ENCODE assay signal across 12 cellular contexts in the genomic region with DNA sequence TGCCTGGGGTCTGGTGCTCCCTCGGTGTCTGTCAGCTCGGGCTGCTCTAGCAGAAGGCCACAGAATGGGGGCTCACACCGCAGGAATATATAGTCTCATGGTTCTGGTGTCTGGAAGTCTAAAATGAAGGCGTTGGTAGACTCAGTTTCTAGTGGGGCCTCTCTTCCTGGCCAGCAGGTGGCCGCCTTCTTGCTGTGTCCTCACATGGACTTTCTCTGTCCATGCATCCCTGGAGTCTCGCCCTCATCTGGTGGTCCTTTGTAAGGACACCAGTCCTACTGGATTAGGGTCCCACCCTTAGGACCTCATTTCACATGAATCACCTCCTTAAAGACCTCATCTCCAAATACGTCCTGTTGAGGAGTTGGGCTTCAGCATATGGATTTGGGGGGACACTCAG.
DNase-seq lines count a peak whose midpoint lies in the region; TF ChIP-seq lines count a peak whose summit lies in the region.
"Had no signal": no experiment of that assay in that cellular context is flagged by ENCODE, and none has a peak within 500 bp of the region (broad histone marks: within the 10 kb centered on the region; RNA-seq: fewer than 3 reads in every experiment).

No MANE protein-coding gene starts in this region.

- H3K27ac Mint-ChIP-seq in chondrocyte (ENCODE audit: unreplicated experiment) = no peak overlapping the region

- no peaks in the 10 kb centered on the region for H3K4me1 ChIP-seq in testis
- H3K4me1 ChIP-seq in right atrium auricular region = no peaks in the 10 kb centered on the region

- DNase-seq in EH (ENCODE audit: low read depth) (peak; percentile 43), LHCN-M2 (ENCODE audit: low read depth) (peak; percentile 25), chondrocyte (ENCODE audit: low spot score) (no peak), mucosa of gallbladder (ENCODE audit: low spot score) (peak; percentile 19), T1000 (lab: John Stamatoyannopoulos, UW) (no peak), testis (no peak), DMS79 (lab: John Stamatoyannopoulos, UW) (no peak), right atrium auricular region (ENCODE audit: low spot score) (no peak)
- DNase-seq: GF-D8; kidney glomerular epithelial cell; NCI-H1105; stimulated activated naive CD8-positive, alpha-beta T cell treated with anti-CD3 and anti-CD28 coated beads, Interleukin-15, amount 100 ng/mL, for 72 hours had no signal

- H3K4me3 Mint-ChIP-seq in chondrocyte (ENCODE audit: unreplicated experiment) = no peak overlapping the region
- H3K4me3 Mint-ChIP-seq: stimulated activated naive CD8-positive, alpha-beta T cell treated with anti-CD3 and anti-CD28 coated beads, Interleukin-15, amount 100 ng/mL, for 72 hours had no signal

- H3K27ac ChIP-seq in testis (no peak overlapping the region), right atrium auricular region (no peak overlapping the region)

- TF ChIP-seq CTCF in chondrocyte (IDR thresholded peaks at IDR 0.05) = peak; percentile 70
- TF ChIP-seq CTCF in testis (IDR thresholded peaks at IDR 0.05) = peak in 1 of 3 experiments; percentile 25
- no peak for TF ChIP-seq CTCF in right atrium auricular region (IDR thresholded peaks at IDR 0.05)

- H3K36me3 ChIP-seq in testis (ENCODE audit: low read depth, missing control alignments) (no peaks in the 10 kb centered on the region), right atrium auricular region (no peaks in the 10 kb centered on the region)

- intact Hi-C loops in testis (cut with DNase I; ENCODE audit: low total_unique reads) = no loop called here

- 96 to 98% methylated on average over 3 to 7 of the region's 7 CpGs for WGBS in testis, 2 donors

- H3K27me3 ChIP-seq in testis = no peaks in the 10 kb centered on the region
- H3K27me3 ChIP-seq in right atrium auricular region = no peaks in the 10 kb centered on the region

- no peaks in the 10 kb centered on the region for H3K9me3 ChIP-seq in testis
- no peaks in the 10 kb centered on the region for H3K9me3 ChIP-seq in right atrium auricular region

- H3K4me3 ChIP-seq in testis (no peak overlapping the region), right atrium auricular region (no peak overlapping the region)

- H3K27me3 Mint-ChIP-seq in chondrocyte (ENCODE audit: low read depth) = peaks cover 3% of the 10 kb centered on the region
- H3K27me3 Mint-ChIP-seq: stimulated activated naive CD8-positive, alpha-beta T cell treated with anti-CD3 and anti-CD28 coated beads, Interleukin-15, amount 100 ng/mL, for 72 hours had no signal

- no peaks in the 10 kb centered on the region for H3K4me1 Mint-ChIP-seq in chondrocyte (ENCODE audit: low read depth)

- H3K9me3 Mint-ChIP-seq in chondrocyte (ENCODE audit: low read depth) = peaks cover 6% of the 10 kb centered on the region

- no peak for TF ChIP-seq POLR2A in testis (IDR thresholded peaks at IDR 0.05)

- no peaks in the 10 kb centered on the region for H3K36me3 Mint-ChIP-seq in chondrocyte (ENCODE audit: low read depth)

Comparison
In these comparisons a context has a peak if more than half of its experiments do, and no peak if none do; other contexts are left out.
1. DNase-seq: peak in EH (single experiment), LHCN-M2 (single experiment) and mucosa of gallbladder (single experiment); none in chondrocyte (single experiment), T1000 (single experiment), testis (single experiment), DMS79 (single experiment) and right atrium auricular region (single experiment).